ENCODE assay signal across 25 cellular contexts in the genomic region with DNA sequence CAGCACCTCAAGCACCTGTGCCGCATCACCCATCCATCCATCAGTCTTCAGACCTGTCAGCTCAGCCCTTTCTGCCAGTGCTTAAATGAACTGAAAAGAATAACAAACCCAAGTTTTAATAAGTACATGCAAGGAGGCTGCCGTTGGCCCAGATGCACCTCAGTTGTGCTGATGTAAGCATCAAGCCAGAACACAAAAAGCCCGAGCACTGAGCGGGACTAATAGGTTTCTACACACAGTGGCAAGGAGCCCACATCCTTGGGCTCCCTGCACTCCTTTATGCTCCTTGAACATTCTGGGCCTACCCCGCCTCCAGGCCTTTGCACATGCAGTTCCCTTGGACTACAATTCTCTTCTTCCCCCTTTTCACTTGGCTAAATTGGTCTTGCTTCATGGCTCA.
"Had no signal": no experiment of that assay in that cellular context is flagged by ENCODE, and none has a peak within 500 bp of the region (broad histone marks: within the 10 kb centered on the region; RNA-seq: fewer than 3 reads in every experiment).

No MANE protein-coding gene starts in this region.

- H3K36me3 ChIP-seq: esophagus squamous epithelium, sigmoid colon, stomach, tibial nerve had no signal

- ATAC-seq: activated T-cell treated with anti-CD3 and anti-CD28 coated beads, Interleukin-2, amount 50 U/mL, for 4 hours; activated T-helper 17 cell treated with anti-CD3 and anti-CD28 coated beads, Interleukin-2, amount 50 U/mL, for 72 hours; left colon; naive thymus-derived CD8-positive, alpha-beta T cell; stimulated activated naive B cell treated with anti-CD40 and anti-IgM and Interleukin-4, amounts not matched to agents 10 μg/mL and 1 μg/mL and 100 μg/mL, for 72 hours; WTC11 had no signal

- H3K27me3 ChIP-seq: sigmoid colon, stomach, tibial nerve had no signal

- FAIRE-seq: bronchial epithelial cell, kidney, small intestine had no signal

- H3K9me3 ChIP-seq: esophagus squamous epithelium, sigmoid colon, stomach, tibial nerve had no signal

- H3K27ac ChIP-seq: esophagus squamous epithelium, sigmoid colon, stomach, tibial nerve had no signal

- DNase-seq: activated CD4-positive, alpha-beta memory T cell treated with anti-CD3 and anti-CD28 coated beads, Interleukin-2, amount 10 ng/mL, durations not matched to agents 7 days and 5 days; activated CD4-positive, alpha-beta T cell treated with anti-CD3 and anti-CD28 coated beads for 1 hour; activated CD4-positive, alpha-beta T cell treated with anti-CD3 and anti-CD28 coated beads, Interleukin-2, amount 10 ng/mL, durations not matched to agents 7 days and 5 days; activated gamma-delta T cell treated with Interleukin-2 at 50 U/mL for 16 hours; activated naive CD4-positive, alpha-beta T cell treated with anti-CD3 and anti-CD28 coated beads, Interleukin-2, amount 50 U/mL, for 16 hours; activated T-cell treated with anti-CD3 and anti-CD28 coated beads, Interleukin-2, amount 50 U/mL, for 4 hours; amniotic stem cell; effector CD4-positive, alpha-beta T cell; esophagus squamous epithelium; foreskin melanocyte; kidney; left colon; naive thymus-derived CD8-positive, alpha-beta T cell; retina; sigmoid colon; small intestine; stimulated activated CD4-positive, alpha-beta T cell treated with anti-CD3 and anti-CD28 coated beads, Interleukin-4, amount 100 ng/mL, for 4 hours; stimulated activated CD8-positive, alpha-beta memory T cell treated with anti-CD3 and anti-CD28 coated beads, Interleukin-4, amount 100 ng/mL, for 48 hours; stimulated activated naive B cell treated with anti-CD40 and anti-IgM and Interleukin-4, amounts not matched to agents 10 μg/mL and 1 μg/mL and 100 μg/mL, for 72 hours; stomach; T-helper 2 cell had no signal

- H3K4me3 ChIP-seq: esophagus squamous epithelium, sigmoid colon, stomach, tibial nerve had no signal

- H3K4me1 ChIP-seq: esophagus squamous epithelium had no signal
